ENCODE assay signal across 21 cellular contexts in genomic region chr4:55032179-55032578, GRCh38.
DNase-seq lines count a peak whose midpoint lies in the region; TF ChIP-seq lines count a peak whose summit lies in the region.
"Had no signal": no experiment of that assay in that cellular context is flagged by ENCODE, and none has a peak within 500 bp of the region (broad histone marks: within the 10 kb centered on the region; RNA-seq: fewer than 3 reads in every experiment).

No MANE protein-coding gene starts in this region.

- no peaks in the 10 kb centered on the region for H3K4me1 ChIP-seq in breast epithelium
- peaks cover 39% of the 10 kb centered on the region for H3K4me1 ChIP-seq in neural progenitor cell
- H3K4me1 ChIP-seq: Peyer's patch had no signal

- H3K27ac ChIP-seq in breast epithelium (peak overlapping the region in 1 of 2 donors; percentile 25), neural progenitor cell (no peak overlapping the region)
- H3K27ac ChIP-seq: Peyer's patch, SJCRH30 had no signal

- TF ChIP-seq POLR2A in breast epithelium (IDR thresholded peaks at IDR 0.05): no peak

- H3K4me2 ChIP-seq in neural progenitor cell: peak overlapping the region; percentile 42

- no peak overlapping the region for H3K4me3 Mint-ChIP-seq in MCF 10A (ENCODE audit: unreplicated experiment)
- H3K4me3 Mint-ChIP-seq in neural progenitor cell: no peak overlapping the region
- no peak overlapping the region for H3K4me3 Mint-ChIP-seq in progenitor cell of endocrine pancreas (ENCODE audit: low read depth)

- TF ChIP-seq CTCF in MCF 10A (IDR thresholded peaks at IDR 0.05; ENCODE audit: unreplicated experiment): no peak
- TF ChIP-seq CTCF in breast epithelium (IDR thresholded peaks at IDR 0.05): no peak
- no peak for TF ChIP-seq CTCF in fibroblast of the aortic adventitia (IDR thresholded peaks at IDR 0.05; ENCODE audit: insufficient read depth, low read length)
- TF ChIP-seq CTCF in neural progenitor cell (IDR thresholded peaks at IDR 0.05): no peak
- no peak for TF ChIP-seq CTCF in progenitor cell of endocrine pancreas (IDR thresholded peaks at IDR 0.05; ENCODE audit: unreplicated experiment)

- peaks cover 6% of the 10 kb centered on the region for H3K36me3 Mint-ChIP-seq in MCF 10A (ENCODE audit: insufficient read depth, unreplicated experiment)
- H3K36me3 Mint-ChIP-seq in neural progenitor cell: no peaks in the 10 kb centered on the region
- no peaks in the 10 kb centered on the region for H3K36me3 Mint-ChIP-seq in progenitor cell of endocrine pancreas (ENCODE audit: insufficient read depth)

- H3K36me3 ChIP-seq in breast epithelium (no peaks in the 10 kb centered on the region), neural progenitor cell (no peaks in the 10 kb centered on the region)
- H3K36me3 ChIP-seq: Peyer's patch, SJCRH30 had no signal

- no peak overlapping the region for H3K9ac ChIP-seq in neural progenitor cell

- CTCF ChIA-PET in MCF 10A (lab: Yijun Ruan, JAX): no interaction called here

- H3F3A ChIP-seq in neural progenitor cell (ENCODE audit: low read depth): peaks cover 18% of the 10 kb centered on the region

- H3K9me3 Mint-ChIP-seq in MCF 10A (ENCODE audit: unreplicated experiment) (no peaks in the 10 kb centered on the region), neural progenitor cell (peaks cover 9% of the 10 kb centered on the region), progenitor cell of endocrine pancreas (ENCODE audit: low read depth) (no peaks in the 10 kb centered on the region)

- no peaks in the 10 kb centered on the region for H3K27me3 Mint-ChIP-seq in MCF 10A (ENCODE audit: insufficient read depth, unreplicated experiment)
- peaks cover 3% of the 10 kb centered on the region for H3K27me3 Mint-ChIP-seq in neural progenitor cell (ENCODE audit: insufficient read depth, low read depth)
- peaks cover 12% of the 10 kb centered on the region for H3K27me3 Mint-ChIP-seq in progenitor cell of endocrine pancreas

- H3K9me3 ChIP-seq in breast epithelium (no peaks in the 10 kb centered on the region), neural progenitor cell (ENCODE audit: low read depth) (no peaks in the 10 kb centered on the region)
- H3K9me3 ChIP-seq: Peyer's patch, SJCRH30 had no signal

- H4K20me1 ChIP-seq in neural progenitor cell (ENCODE audit: low read depth): peaks cover 7% of the 10 kb centered on the region

- POLR2A ChIA-PET in MCF 10A (lab: Yijun Ruan, JAX): interaction anchor here (0.6 to 2.5 kb wide), 5 partner anchors 12 to 288 kb away, joined by 3 to 34 read pairs (median 4); no protein-coding TSS in a partner anchor

- H3K4me3 ChIP-seq in breast epithelium: no peak overlapping the region
- H3K4me3 ChIP-seq in fibroblast of the aortic adventitia (ENCODE audit: low read depth, low read length): no peak overlapping the region
- no peak overlapping the region for H3K4me3 ChIP-seq in neural progenitor cell
- H3K4me3 ChIP-seq: Peyer's patch, SJCRH30 had no signal

- no peak overlapping the region for H2AFZ ChIP-seq in neural progenitor cell (replicated peaks)

- no TSS peak for BruUV-seq in MCF 10A (replicated peaks; lab: Mats Ljungman, UMichigan)

- DNase-seq in MCF 10A (ENCODE audit: unreplicated experiment): no peak
- no peak for DNase-seq in breast epithelium (ENCODE audit: low spot score in 2 of 2)
- peak; percentile 30 for DNase-seq in amniotic epithelial cell (ENCODE audit: low read depth)
- peak; percentile 42 for DNase-seq in fibroblast of the aortic adventitia (ENCODE audit: low read depth)
- DNase-seq in neural progenitor cell (ENCODE audit: low spot score): no peak
- no peak for DNase-seq in stimulated activated CD4-positive, alpha-beta T cell treated with anti-CD3 and anti-CD28 coated beads, Interleukin-1b, Interleukin-23, amount 100 ng/mL, for 48 hours
- DNase-seq in progenitor cell of endocrine pancreas (ENCODE audit: low spot score, unreplicated experiment): no peak
- no peak for DNase-seq in putamen (ENCODE audit: low spot score)
- DNase-seq: 8988T, Calu3, DMS79 treated with DMSO at 0.1 percent for 48 hours, GF-D8, NCI-H1105, NCI-H1436 treated with DMSO at 0.1 percent for 48 hours, NCI-H1930, NCI-H2107, NCI-H446 treated with DMSO at 0.1 percent for 48 hours, NCI-H526, NCI-H82, Peyer's patch, SJCRH30 had no signal

- H3K27me3 ChIP-seq in breast epithelium (no peaks in the 10 kb centered on the region), neural progenitor cell (peaks cover 5% of the 10 kb centered on the region)
- H3K27me3 ChIP-seq: Peyer's patch, SJCRH30 had no signal

- intact Hi-C loops in MCF 10A (cut with micrococcal nuclease) (loop anchor here (5.0 kb wide), 1 partner anchor 140 kb away; no protein-coding TSS in a partner anchor), breast epithelium (cut with DNase I; ENCODE audit: low total_unique reads) (no loop called here)

- H3K27ac Mint-ChIP-seq in MCF 10A (ENCODE audit: low read depth, unreplicated experiment) (peak overlapping the region; percentile 63), neural progenitor cell (no peak overlapping the region), progenitor cell of endocrine pancreas (no peak overlapping the region)

- H3K4me1 Mint-ChIP-seq in MCF 10A (ENCODE audit: insufficient read depth, unreplicated experiment) (peaks cover 67% of the 10 kb centered on the region), neural progenitor cell (peaks cover 13% of the 10 kb centered on the region), progenitor cell of endocrine pancreas (ENCODE audit: low read depth) (peaks cover 2% of the 10 kb centered on the region)

- H3K79me2 ChIP-seq in neural progenitor cell (ENCODE audit: low read depth): no peaks in the 10 kb centered on the region

Comparison
In these comparisons a context has a peak if more than half of its experiments do, and no peak if none do; other contexts are left out.
1. DNase-seq: peak in amniotic epithelial cell (single experiment) and fibroblast of the aortic adventitia (single experiment); none in MCF 10A (single experiment), breast epithelium (0 of 2), neural progenitor cell (single experiment), stimulated activated CD4-positive, alpha-beta T cell treated with anti-CD3 and anti-CD28 coated beads, Interleukin-1b, Interleukin-23, amount 100 ng/mL, for 48 hours (single experiment), progenitor cell of endocrine pancreas (single experiment) and putamen (single experiment).